ENCODE assay signal across 8 cellular contexts in the genomic region with DNA sequence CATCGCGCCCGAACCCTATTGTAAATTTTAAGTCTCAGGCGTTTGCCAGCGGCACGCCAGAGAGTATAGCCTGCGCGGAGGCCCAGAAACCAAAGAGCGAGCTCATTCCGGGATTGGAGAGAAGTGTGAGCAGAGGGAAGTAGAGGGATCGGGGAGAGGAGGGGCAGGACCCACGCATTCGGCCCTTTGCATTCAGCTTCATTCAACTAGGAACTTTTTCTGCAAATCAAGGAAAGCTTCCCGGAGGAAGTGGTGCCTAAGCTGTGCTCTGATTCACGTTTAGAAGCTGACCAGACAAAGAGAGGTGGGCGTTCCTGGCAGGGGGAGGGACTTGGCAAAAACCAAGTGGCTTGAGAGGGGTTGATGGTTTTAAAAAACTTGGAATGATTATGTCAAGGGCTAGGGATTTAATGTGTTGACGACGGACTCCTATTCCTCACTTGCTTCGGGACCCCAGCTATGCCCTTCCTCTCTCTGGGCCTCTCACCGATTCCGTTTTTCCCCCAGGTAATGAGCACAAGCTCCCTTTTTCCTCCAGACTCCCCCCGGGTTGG. TPM values are rescaled to one million over a fixed set of nuclear protein-coding genes. Genes with fewer than 3 reads are reported as not detected.
A peak's percentile ranks its signal among the peaks of the same experiment; 100 is the strongest.
DNase-seq lines count a peak whose midpoint lies in the region; ATAC-seq and TF ChIP-seq lines count a peak whose summit lies in the region.

No MANE protein-coding gene starts in this region.

- H3K9me3 Mint-ChIP-seq in natural killer cell = no peaks in the 10 kb centered on the region

- H3K4me3 Mint-ChIP-seq in natural killer cell = peak overlapping the region; percentile 99

- H3K27me3 Mint-ChIP-seq in natural killer cell (ENCODE audit: low read depth in 2 of 2) = no peaks in the 10 kb centered on the region

- intact Hi-C loops in natural killer cell (cut with micrococcal nuclease) = loop anchor here (1.0 to 5.0 kb wide), 2 partner anchors 11 to 191 kb away; a partner anchor contains a TSS

- DNase-seq in stimulated activated CD4-positive, alpha-beta T cell treated with anti-CD3 and anti-CD28 coated beads, Interleukin-2, amount 100 ng/mL, for 48 hours = peak; percentile 20 to 34
- DNase-seq in stimulated activated CD4-positive, alpha-beta T cell treated with anti-CD3 and anti-CD28 coated beads, Interleukin-12 subunit alpha, Interleukin-12 subunit beta, amount 100 ng/mL, for 4 hours = no peak
- DNase-seq in NCI-H2171 treated with DMSO at 0.1 percent for 48 hours (lab: John Stamatoyannopoulos, UW) = peak; percentile 95
- DNase-seq in activated CD4-positive, CD25-positive, alpha-beta regulatory T cell treated with anti-CD3 and anti-CD28 coated beads, Interleukin-2, amount 50 U/mL, for 16 hours (ENCODE audit: low read depth, low spot score) = peak; percentile 33
- DNase-seq in fibroblast of peridontal ligament (ENCODE audit: extremely low read depth) = peak; percentile 96
- DNase-seq in natural killer cell = no peak
- DNase-seq in putamen (ENCODE audit: low spot score) = no peak

- ATAC-seq in HG02938 (IDR thresholded peaks at IDR 0.05; ENCODE audit: unreplicated experiment) (peak; percentile 11), natural killer cell (peak; percentile 19 to 41 (median 27))

- TF ChIP-seq CTCF in natural killer cell (IDR thresholded peaks at IDR 0.05) = no peak

- H3K36me3 Mint-ChIP-seq in natural killer cell = no peaks in the 10 kb centered on the region

- peak overlapping the region; percentile 98 to 99 for H3K27ac Mint-ChIP-seq in natural killer cell

- peaks cover 30 to 56% of the 10 kb centered on the region in 2 donors for H3K4me1 Mint-ChIP-seq in natural killer cell

RNA-seq across cellular contexts. Expression of a gene that starts 0.9 kb away (rescaled TPM):
- 10 to 100 TPM; 77.0 to 92.5 (median 78.2) TPM for total RNA-seq in natural killer cell

RNA-seq across cellular contexts. Expression of a gene that starts 10.5 kb away (rescaled TPM):
- total RNA-seq in natural killer cell = 10 to 100 TPM; 15.6 to 34.6 (median 22.3) TPM

RNA-seq across cellular contexts. Expression of a gene that starts 10.6 kb away (rescaled TPM):
- total RNA-seq in natural killer cell = 100 to 1,000 TPM; 176 to 184 (median 179) TPM

RNA-seq across cellular contexts. Expression of a gene that starts 13.2 kb away (rescaled TPM):
- 1 to 10 TPM; 2.3 to 2.9 (median 2.4) TPM for total RNA-seq in natural killer cell

RNA-seq across cellular contexts. Expression of a gene that starts 14.7 kb away (rescaled TPM):
- total RNA-seq in natural killer cell = under 1 TPM; 0.34 to 0.78 (median 0.73) TPM

Comparison
In these comparisons a context has a peak if more than half of its experiments do, and no peak if none do; other contexts are left out.
1. DNase-seq: peak in stimulated activated CD4-positive, alpha-beta T cell treated with anti-CD3 and anti-CD28 coated beads, Interleukin-2, amount 100 ng/mL, for 48 hours (2 of 2), NCI-H2171 treated with DMSO at 0.1 percent for 48 hours (single experiment), activated CD4-positive, CD25-positive, alpha-beta regulatory T cell treated with anti-CD3 and anti-CD28 coated beads, Interleukin-2, amount 50 U/mL, for 16 hours (single experiment) and fibroblast of peridontal ligament (single experiment); none in stimulated activated CD4-positive, alpha-beta T cell treated with anti-CD3 and anti-CD28 coated beads, Interleukin-12 subunit alpha, Interleukin-12 subunit beta, amount 100 ng/mL, for 4 hours (single experiment), natural killer cell (single experiment) and putamen (single experiment).